Comparison of ENCODE assay signal across 8 cellular contexts in the genomic region with DNA sequence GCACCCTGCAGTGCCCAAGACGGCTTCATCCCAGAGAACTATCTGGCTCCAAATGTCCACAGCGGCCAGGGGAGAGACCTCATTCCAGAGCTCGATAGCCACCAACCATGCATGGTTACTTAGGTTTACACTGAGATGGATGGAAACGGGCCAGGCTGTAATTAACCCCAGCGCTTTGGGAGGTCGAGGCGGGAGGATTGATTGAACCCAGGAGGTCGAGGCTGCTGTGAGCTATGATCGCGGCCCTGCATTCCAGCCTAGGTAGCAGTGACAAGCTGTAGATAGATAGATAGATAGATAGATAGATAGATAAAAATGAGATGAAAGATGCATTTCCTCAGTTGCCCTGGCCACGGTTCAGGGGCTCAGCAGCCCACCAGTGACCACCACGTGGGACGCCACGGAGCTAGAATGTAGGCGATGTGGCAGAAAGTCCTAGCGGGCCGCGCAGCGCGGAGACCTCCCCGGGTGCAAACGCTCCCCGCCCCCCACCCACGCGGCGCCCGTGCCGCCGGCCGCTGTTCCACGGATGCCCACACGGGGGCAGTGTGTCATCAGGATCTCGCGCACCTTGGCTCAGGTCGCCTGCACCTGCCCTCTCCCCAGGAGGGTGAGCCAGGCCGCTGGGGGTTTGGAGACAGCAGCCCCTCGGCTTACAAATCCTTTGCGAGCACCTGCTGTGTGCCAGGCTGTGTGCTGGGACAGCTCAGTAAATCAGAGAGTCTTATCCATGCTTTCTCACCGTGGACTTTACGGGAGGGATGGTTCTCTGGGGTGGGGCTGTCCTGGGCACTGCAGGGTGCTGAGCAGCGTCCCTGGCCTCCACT. TPM values are rescaled to one million over a fixed set of nuclear protein-coding genes. Genes with fewer than 3 reads are reported as not detected.
DNase-seq lines count a peak whose midpoint lies in the region; ATAC-seq, FAIRE-seq and TF ChIP-seq lines count a peak whose summit lies in the region.

No MANE protein-coding gene starts in this region.

- no peaks in the 10 kb centered on the region for H3K9me3 ChIP-seq in small intestine (ENCODE audit: control insufficient read depth, low read depth)

- FAIRE-seq in small intestine (lab: Jason Lieb, UNC): no peak

- H3K36me3 Mint-ChIP-seq in GM23338 (ENCODE audit: low read depth): no peaks in the 10 kb centered on the region

- ATAC-seq in GM23338 (peak; percentile 90), left cardiac atrium (peak; percentile 75 to 78), GM18498 (IDR thresholded peaks at IDR 0.05; ENCODE audit: unreplicated experiment) (no peak)

- H3K36me3 ChIP-seq in GM23338 (ENCODE audit: insufficient read depth): no peaks in the 10 kb centered on the region
- no peaks in the 10 kb centered on the region for H3K36me3 ChIP-seq in small intestine (ENCODE audit: control insufficient read depth in 2 of 2, insufficient read depth in 2 of 2, low read length in 2 of 2)

- 6 to 12% (median 9%) methylated on average over 39 to 41 of the region's 41 CpGs for WGBS in small intestine, 3 donors

- TF ChIP-seq CTCF in GM23338 (conservative IDR thresholded peaks at IDR 0.05; ENCODE audit: low read depth in 2 of 2): peak; percentile 76 to 94

- no peaks in the 10 kb centered on the region for H4K20me1 ChIP-seq in GM23338 (replicated peaks; ENCODE audit: insufficient read depth)

- H3K9me3 Mint-ChIP-seq in GM23338: no peaks in the 10 kb centered on the region

- H3K27me3 ChIP-seq in GM23338 (ENCODE audit: insufficient read depth) (no peaks in the 10 kb centered on the region), small intestine (ENCODE audit: control insufficient read depth in 2 of 2, insufficient read depth in 2 of 2, low read length in 2 of 2) (no peaks in the 10 kb centered on the region)

- H3K27me3 Mint-ChIP-seq in GM23338 (ENCODE audit: insufficient read depth, low read depth, poor library complexity): peaks cover 14% of the 10 kb centered on the region

- no peak overlapping the region for H2AFZ ChIP-seq in GM23338

- peak overlapping the region; percentile 68 for H3K4me2 ChIP-seq in GM23338

- H3K27ac ChIP-seq in GM23338 (ENCODE audit: low read depth): no peak overlapping the region
- H3K27ac ChIP-seq in small intestine (ENCODE audit: low read depth in 1 of 2, low read length in 1 of 2): no peak overlapping the region

- intact Hi-C loops in left cardiac atrium (cut with DNase I): loop anchor here (5.0 to 10.0 kb wide), 3 partner anchors 51 to 121 kb away; no protein-coding TSS in a partner anchor

- H3K9me2 ChIP-seq in GM23338 (ENCODE audit: insufficient read depth): no peaks in the 10 kb centered on the region

- no peak overlapping the region for H3K27ac Mint-ChIP-seq in GM23338

- H3K79me2 ChIP-seq in GM23338 (replicated peaks; ENCODE audit: insufficient read depth): no peaks in the 10 kb centered on the region

- peaks cover 3% of the 10 kb centered on the region; the same call in 1 of the 2 replicates for H3K4me1 ChIP-seq in GM23338 (ENCODE audit: insufficient read depth)
- no peaks in the 10 kb centered on the region for H3K4me1 ChIP-seq in small intestine (ENCODE audit: control insufficient read depth in 2 of 2, insufficient read depth in 1 of 2, low read depth in 1 of 2, low read length in 1 of 2)

- DNase-seq in AG08395 (ENCODE audit: low spot score) (peak; percentile 62), GM23338 (ENCODE audit: low spot score) (peak; percentile 75), left cardiac atrium (peak; percentile 68), small intestine (peak; percentile 56), GM19240 (ENCODE audit: insufficient read length, low spot score) (no peak)
- peak; percentile 69 for DNase-seq in activated gamma-delta T cell treated with anti-CD3 and anti-CD28 coated beads, Interleukin-2, amount 50 U/mL, for 16 hours (ENCODE audit: low read depth)

- 0 out of 3 replicates have a peak, but pooled peaks cover 3% of the 10 kb centered on the region for H3K4me1 Mint-ChIP-seq in GM23338

- no peaks in the 10 kb centered on the region for H3F3A ChIP-seq in GM23338 (replicated peaks; ENCODE audit: low read depth)

- H3K4me3 ChIP-seq in GM23338 (peak overlapping the region; percentile 37; the same call in 1 of the 2 replicates), small intestine (ENCODE audit: low read depth in 1 of 2, low read length in 2 of 2) (no peak overlapping the region)

- H3K4me3 Mint-ChIP-seq in GM23338: no peak overlapping the region

TF ChIP-seq in GM23338, 12 proteins besides CTCF, POLR2A, EP300 and RAD21:
- TF ChIP-seq, protein P1, sequence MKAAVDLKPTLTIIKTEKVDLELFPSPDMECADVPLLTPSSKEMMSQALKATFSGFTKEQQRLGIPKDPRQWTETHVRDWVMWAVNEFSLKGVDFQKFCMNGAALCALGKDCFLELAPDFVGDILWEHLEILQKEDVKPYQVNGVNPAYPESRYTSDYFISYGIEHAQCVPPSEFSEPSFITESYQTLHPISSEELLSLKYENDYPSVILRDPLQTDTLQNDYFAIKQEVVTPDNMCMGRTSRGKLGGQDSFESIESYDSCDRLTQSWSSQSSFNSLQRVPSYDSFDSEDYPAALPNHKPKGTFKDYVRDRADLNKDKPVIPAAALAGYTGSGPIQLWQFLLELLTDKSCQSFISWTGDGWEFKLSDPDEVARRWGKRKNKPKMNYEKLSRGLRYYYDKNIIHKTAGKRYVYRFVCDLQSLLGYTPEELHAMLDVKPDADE (IDR thresholded peaks at IDR 0.05): 0 out of 2 replicates have a peak, but pooled peaks have one; percentile 9
- TF ChIP-seq CREB1 (CRISPR knock-in tag; IDR thresholded peaks at IDR 0.05; ENCODE audit: low read depth): no peak

TF ChIP-seq in PFSK-1, 5 proteins besides CTCF, POLR2A, EP300 and RAD21:
- TF ChIP-seq FOXP2 (optimal IDR thresholded peaks at IDR 0.05; ENCODE audit: borderline replicate concordance, extremely low read depth, extremely low read length, insufficient read depth) (peak; percentile 88), POLR2AphosphoS5 (IDR thresholded peaks at IDR 0.05; ENCODE audit: low read depth, low read length) (no peak)

RNA-seq across cellular contexts. Expression of a gene that starts 13.5 kb away (rescaled TPM):
- 151 and 154 TPM in 2 replicates for total RNA-seq in GM23338 (2014; rRNA removed; shearing (Covaris generic))
- 130 and 132 TPM in 2 replicates for polyA plus RNA-seq in GM23338 (2016; fragmentation: Nextera tagmentation; extraction: Ambion mirVana)
- 437 TPM for polyA plus RNA-seq in PFSK-1 (2012; ENCODE audit: insufficient read length, low read depth)
- 100 to 1,000 TPM; 698 to 715 TPM for total RNA-seq in left cardiac atrium
- polyA plus RNA-seq in small intestine: 100 to 1,000 TPM; 332 to 488 (median 370) TPM

RNA-seq across cellular contexts. Expression of a gene that starts 18.3 kb away (rescaled TPM):
- 22.6 and 26.9 TPM in 2 replicates for total RNA-seq in GM23338 (2014; rRNA removed; shearing (Covaris generic))
- 15.8 and 16.2 TPM in 2 replicates for polyA plus RNA-seq in GM23338 (2016; fragmentation: Nextera tagmentation; extraction: Ambion mirVana)
- 85.6 TPM for polyA plus RNA-seq in PFSK-1 (2012; ENCODE audit: insufficient read length, low read depth)
- total RNA-seq in left cardiac atrium: 10 to 100 TPM; 55.1 to 64.3 TPM
- 100 to 1,000 TPM; 173 to 216 (median 190) TPM for polyA plus RNA-seq in small intestine

RNA-seq across cellular contexts. Expression of a gene that starts 46.7 kb away (rescaled TPM):
- total RNA-seq in GM23338 (2014; rRNA removed; shearing (Covaris generic)): 21.3 and 22.8 TPM in 2 replicates
- polyA plus RNA-seq in GM23338 (2016; fragmentation: Nextera tagmentation; extraction: Ambion mirVana) (5.2 and 5.6 TPM in 2 replicates), small intestine (10 to 100 TPM in 1 of 3 donors, 1 to 10 TPM in 2; 3.8 to 19.2 (median 5.4) TPM)
- 11.0 TPM for polyA plus RNA-seq in PFSK-1 (2012; ENCODE audit: insufficient read length, low read depth)
- total RNA-seq in left cardiac atrium: 10 to 100 TPM; 61.0 to 66.7 TPM
